Comparison of ENCODE assay signal across 1 cellular context in the genomic region with DNA sequence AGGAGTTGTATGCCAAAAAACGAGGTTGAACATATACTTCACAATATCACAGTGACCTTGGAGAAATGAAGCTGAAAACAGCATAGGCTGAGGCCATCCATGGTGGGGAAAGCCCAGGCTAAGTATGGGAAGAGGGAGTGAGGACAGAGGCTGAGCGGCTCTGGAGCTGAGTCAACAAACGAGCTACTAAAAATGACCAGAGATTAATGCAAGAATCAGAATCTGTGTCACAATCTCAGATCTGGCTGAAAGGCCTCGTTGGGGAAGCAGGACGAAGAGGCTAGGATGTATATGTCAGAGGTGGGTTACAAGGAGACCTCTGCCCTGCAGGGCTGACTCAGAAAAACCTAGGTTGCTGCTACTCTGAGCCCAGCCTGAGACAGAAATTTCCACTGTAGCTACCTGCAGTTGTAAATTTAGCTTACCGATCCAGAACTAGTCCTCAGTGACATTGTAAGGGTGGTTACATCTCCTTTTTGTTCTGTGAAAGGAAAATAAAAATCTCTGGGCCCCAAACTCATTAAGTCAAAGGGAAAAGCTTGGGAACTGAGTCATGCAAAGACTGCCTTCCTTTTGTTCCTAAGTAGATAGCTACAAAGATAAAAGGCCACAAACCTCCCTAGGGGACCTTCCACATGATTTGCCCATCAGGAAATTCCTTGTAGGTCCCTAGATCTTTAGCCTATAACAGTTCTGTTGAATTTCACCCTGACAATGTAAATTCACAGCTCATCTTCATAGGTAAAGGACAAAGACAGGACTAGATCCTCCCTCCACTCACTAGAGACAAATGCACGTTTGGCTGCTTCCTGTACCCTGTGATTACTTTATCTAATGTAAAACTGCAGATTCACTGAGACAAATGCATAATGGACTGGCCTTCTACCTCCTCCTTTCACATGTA.
TF ChIP-seq lines count a peak whose summit lies in the region.

No MANE protein-coding gene starts in this region.

TF ChIP-seq in IMR-90, 13 proteins besides CTCF, POLR2A, EP300 and RAD21 (continued from another document):
- TF ChIP-seq MXI1 (IDR thresholded peaks at IDR 0.05; ENCODE audit: borderline replicate concordance, low read depth, low read length), result no peak
